In the genomic region with DNA sequence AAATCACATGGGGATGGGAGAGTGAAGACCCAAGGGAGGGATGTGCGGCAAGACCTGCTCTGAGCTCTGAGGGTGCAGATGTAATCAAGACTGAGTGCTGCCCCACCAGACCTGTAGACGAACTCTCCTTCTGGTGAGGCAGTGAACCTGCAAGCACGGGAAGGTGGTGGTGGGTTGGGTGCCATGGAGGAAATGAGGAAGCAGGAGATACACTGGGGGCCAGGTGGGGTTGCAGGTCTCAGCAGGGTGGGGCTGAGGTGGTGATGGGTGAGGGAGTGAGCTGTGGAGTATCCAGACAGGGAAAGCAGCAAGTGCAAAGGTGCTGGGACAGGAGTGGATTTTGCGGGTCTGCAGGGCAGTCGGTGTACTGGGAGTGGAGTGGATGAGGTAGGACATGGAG, we compare ENCODE assay signal across 29 cellular contexts.
"Had no signal": no experiment of that assay in that cellular context is flagged by ENCODE, and none has a peak within 500 bp of the region (broad histone marks: within the 10 kb centered on the region; RNA-seq: fewer than 3 reads in every experiment).

No MANE protein-coding gene starts in this region.

- H3K27me3 ChIP-seq: neutrophil, pancreas, right lobe of liver, testis, tibial artery, upper lobe of right lung had no signal

- H3K4me3 Mint-ChIP-seq: naive B cell; naive thymus-derived CD8-positive, alpha-beta T cell; natural killer cell treated with Interleukin-12 subunit alpha and Interleukin-12 subunit beta and Interleukin-15 and Interleukin-18, amount 100 ng/mL, for 72 hours; nephron progenitor cell; neural crest cell; stimulated activated effector memory CD8-positive, alpha-beta T cell treated with anti-CD3 and anti-CD28 coated beads, Interleukin-12 subunit alpha, Interleukin-12 subunit beta, amount 100 ng/mL, for 72 hours; stimulated activated naive B cell treated with anti-CD40 and anti-IgM and Interleukin-4, amounts not matched to agents 10 μg/mL and 1 μg/mL and 100 μg/mL, for 72 hours; stimulated activated naive CD8-positive, alpha-beta T cell treated with anti-CD3 and anti-CD28 coated beads, Interleukin-15, Interleukin-2, amounts not matched to agents 100 ng/mL and 50 ng/mL, for 24 hours; type B pancreatic cell had no signal

- H3K27ac Mint-ChIP-seq: naive thymus-derived CD8-positive, alpha-beta T cell; natural killer cell treated with Interleukin-12 subunit alpha and Interleukin-12 subunit beta and Interleukin-15 and Interleukin-18, amount 100 ng/mL, for 72 hours; nephron progenitor cell; stimulated activated effector memory CD8-positive, alpha-beta T cell treated with anti-CD3 and anti-CD28 coated beads, Interleukin-12 subunit alpha, Interleukin-12 subunit beta, amount 100 ng/mL, for 72 hours; stimulated activated naive B cell treated with anti-CD40 and anti-IgM and Interleukin-4, amounts not matched to agents 10 μg/mL and 1 μg/mL and 100 μg/mL, for 72 hours; stimulated activated naive CD8-positive, alpha-beta T cell treated with anti-CD3 and anti-CD28 coated beads, Interleukin-15, Interleukin-2, amounts not matched to agents 100 ng/mL and 50 ng/mL, for 24 hours; type B pancreatic cell had no signal

- H3K36me3 Mint-ChIP-seq: naive B cell; naive thymus-derived CD8-positive, alpha-beta T cell; natural killer cell treated with Interleukin-12 subunit alpha and Interleukin-12 subunit beta and Interleukin-15 and Interleukin-18, amount 100 ng/mL, for 72 hours; stimulated activated effector memory CD8-positive, alpha-beta T cell treated with anti-CD3 and anti-CD28 coated beads, Interleukin-12 subunit alpha, Interleukin-12 subunit beta, amount 100 ng/mL, for 72 hours; stimulated activated naive B cell treated with anti-CD40 and anti-IgM and Interleukin-4, amounts not matched to agents 10 μg/mL and 1 μg/mL and 100 μg/mL, for 72 hours; type B pancreatic cell had no signal

- H3K4me1 Mint-ChIP-seq: neural crest cell; stimulated activated effector memory CD8-positive, alpha-beta T cell treated with anti-CD3 and anti-CD28 coated beads, Interleukin-12 subunit alpha, Interleukin-12 subunit beta, amount 100 ng/mL, for 72 hours had no signal

- H3K36me3 ChIP-seq: neutrophil, pancreas, prostate gland, right lobe of liver, sigmoid colon, suprapubic skin, tibial artery, transverse colon, upper lobe of right lung had no signal

- H3K4me3 ChIP-seq: pancreas, prostate gland, right lobe of liver, sigmoid colon, suprapubic skin, testis, tibial artery, transverse colon, upper lobe of right lung had no signal

- H3K27ac ChIP-seq: neutrophil, pancreas, prostate gland, right lobe of liver, sigmoid colon, suprapubic skin, testis, tibial artery, transverse colon, upper lobe of right lung had no signal

- DNase-seq: naive B cell; naive thymus-derived CD8-positive, alpha-beta T cell; nephron progenitor cell; nucleus accumbens; pancreas; retina; right cardiac atrium; right lobe of liver; sigmoid colon; small intestine; stimulated activated CD4-positive, alpha-beta T cell treated with anti-CD3 and anti-CD28 coated beads, Interleukin-15, amount 100 ng/mL, for 24 hours; stimulated activated CD4-positive, alpha-beta T cell treated with anti-CD3 and anti-CD28 coated beads, Interleukin-2, amount 100 ng/mL, for 24 hours; stimulated activated CD4-positive, alpha-beta T cell treated with anti-CD3 and anti-CD28 coated beads, Interleukin-2, amount 100 ng/mL, for 48 hours; stimulated activated CD4-positive, alpha-beta T cell treated with anti-CD3 and anti-CD28 coated beads, Interleukin-4, amount 100 ng/mL, for 24 hours; stimulated activated naive B cell treated with anti-CD40 and anti-IgM and Interleukin-4, amounts not matched to agents 10 μg/mL and 1 μg/mL and 100 μg/mL, for 72 hours; stimulated activated naive CD4-positive, alpha-beta T cell treated with Interleukin-2 at 50 U/mL for 16 hours; substantia nigra; testis; tibial artery; transverse colon; upper lobe of right lung had no signal

- H3K9me3 Mint-ChIP-seq: naive thymus-derived CD8-positive, alpha-beta T cell; natural killer cell treated with Interleukin-12 subunit alpha and Interleukin-12 subunit beta and Interleukin-15 and Interleukin-18, amount 100 ng/mL, for 72 hours; nephron progenitor cell; neural crest cell; stimulated activated naive B cell treated with anti-CD40 and anti-IgM and Interleukin-4, amounts not matched to agents 10 μg/mL and 1 μg/mL and 100 μg/mL, for 72 hours; stimulated activated naive CD8-positive, alpha-beta T cell treated with anti-CD3 and anti-CD28 coated beads, Interleukin-15, Interleukin-2, amounts not matched to agents 100 ng/mL and 50 ng/mL, for 24 hours; type B pancreatic cell had no signal

- H3K4me1 ChIP-seq: pancreas, prostate gland, right lobe of liver, sigmoid colon, suprapubic skin, testis, transverse colon, upper lobe of right lung had no signal

- H3K9me3 ChIP-seq: neutrophil, pancreas, prostate gland, right lobe of liver, sigmoid colon, suprapubic skin, testis, tibial artery, transverse colon, upper lobe of right lung had no signal
